ENCODE assay signal across 11 cellular contexts in the genomic region with DNA sequence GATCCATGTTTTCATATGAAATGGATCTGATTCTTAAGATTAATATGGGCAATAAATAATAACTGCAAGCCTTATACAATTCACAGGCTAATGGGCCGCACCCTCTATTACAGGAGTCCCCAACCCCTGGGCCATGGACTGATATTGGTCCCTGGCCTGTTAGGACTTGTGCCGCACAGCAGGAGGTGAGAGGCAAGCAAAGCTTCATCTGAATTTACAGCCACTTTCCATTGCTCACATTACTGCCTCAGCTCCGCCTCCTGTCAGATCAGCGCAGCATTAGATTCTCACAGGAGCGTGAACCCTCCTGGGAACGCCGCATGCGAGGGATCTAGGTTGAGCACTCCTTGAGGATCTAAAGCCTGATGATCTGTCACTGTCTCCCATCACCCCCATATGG. TPM values are rescaled to one million over a fixed set of nuclear protein-coding genes. Genes with fewer than 3 reads are reported as not detected.
DNase-seq lines count a peak whose midpoint lies in the region; ATAC-seq and TF ChIP-seq lines count a peak whose summit lies in the region.
"Had no signal": no experiment of that assay in that cellular context is flagged by ENCODE, and none has a peak within 500 bp of the region (broad histone marks: within the 10 kb centered on the region; RNA-seq: fewer than 3 reads in every experiment).

No MANE protein-coding gene starts in this region.

- no peak overlapping the region for H3K4me3 ChIP-seq in right atrium auricular region
- no peak overlapping the region for H3K4me3 ChIP-seq in esophagus (ENCODE audit: low read depth in 1 of 2, low read length in 2 of 2)
- H3K4me3 ChIP-seq: PC-9 had no signal

- in situ Hi-C loops in GM13977 (cut with MboI; ENCODE audit: low pct_unique_long_range_greater_than_20kb, low sequenced_read_pairs, unreplicated experiment) = no loop called here

- H3K27ac ChIP-seq in right atrium auricular region (no peak overlapping the region), esophagus (ENCODE audit: low read depth in 2 of 2, low read length in 1 of 2) (peak overlapping the region; percentile 23 to 75)

- H3K36me3 ChIP-seq in right atrium auricular region (no peaks in the 10 kb centered on the region), esophagus (ENCODE audit: control insufficient read depth in 2 of 2, insufficient read depth in 2 of 2, low read length in 1 of 2) (no peaks in the 10 kb centered on the region)

- TF ChIP-seq CTCF in right atrium auricular region (IDR thresholded peaks at IDR 0.05) (no peak), GM13977 (IDR thresholded peaks at IDR 0.05; ENCODE audit: extremely low read depth, insufficient read depth, missing control alignments) (no peak)

- WGBS in esophagus, 2 donors = 58 to 61% methylated on average over 8 of the region's 8 CpGs

- peak; percentile 19 for ATAC-seq in left ventricle myocardium superior

- H3K9me3 ChIP-seq in right atrium auricular region (no peaks in the 10 kb centered on the region), esophagus (ENCODE audit: control insufficient read depth in 2 of 2, insufficient read depth in 1 of 2, low read depth in 1 of 2, low read length in 1 of 2) (no peaks in the 10 kb centered on the region)

- DNase-seq in left ventricle myocardium superior (no peak), right atrium auricular region (ENCODE audit: low spot score) (no peak), NCI-H524 (lab: John Stamatoyannopoulos, UW) (peak; percentile 91 to 96), OCI-M2 (lab: John Stamatoyannopoulos, UW; ENCODE audit: unreplicated experiment) (no peak), GM13977 (ENCODE audit: low spot score) (no peak), kidney tubule cell (ENCODE audit: low spot score) (no peak)
- no peak for DNase-seq in effector CD8-positive, alpha-beta T cell (lab: John Stamatoyannopoulos, UW)
- DNase-seq: activated naive CD4-positive, alpha-beta T cell treated with anti-CD3 and anti-CD28 coated beads, Interleukin-2, amount 50 U/mL, for 16 hours; T-helper 2 cell had no signal

- intact Hi-C loops in left ventricle myocardium superior (cut with micrococcal nuclease) = no loop called here

- H3K27me3 ChIP-seq in right atrium auricular region (no peaks in the 10 kb centered on the region), esophagus (ENCODE audit: control insufficient read depth in 1 of 2, insufficient read depth in 2 of 2, low read length in 2 of 2) (no peaks in the 10 kb centered on the region)

- H3K4me1 ChIP-seq in right atrium auricular region = peaks cover 0 to 18% of the 10 kb centered on the region in 2 donors
- H3K4me1 ChIP-seq in esophagus (ENCODE audit: control insufficient read depth in 2 of 2, insufficient read depth in 2 of 2, low read length in 1 of 2) = peaks cover 0 to 3% of the 10 kb centered on the region in 2 donors

RNA-seq across cellular contexts. Expression of a gene that starts 26.8 kb away (rescaled TPM):
- 21.5 TPM for total RNA-seq in left ventricle myocardium superior
- 10 to 100 TPM; 16.4 to 17.9 TPM for total RNA-seq in right atrium auricular region
- polyA plus RNA-seq in esophagus = 10 to 100 TPM in 1 of 2 donors, 1 to 10 TPM in 1; 10.0 to 15.1 TPM

Comparison
In these comparisons a context has a peak if more than half of its experiments do, and no peak if none do; other contexts are left out.
1. DNase-seq: peak in NCI-H524 (2 of 2); none in left ventricle myocardium superior (single experiment), right atrium auricular region (single experiment), effector CD8-positive, alpha-beta T cell (single experiment), OCI-M2 (single experiment), GM13977 (single experiment) and kidney tubule cell (single experiment).
2. H3K27ac ChIP-seq: peak in esophagus (2 of 2); none in right atrium auricular region (0 of 2).